ENCODE assay signal across 27 cellular contexts in genomic region chr4:132108784-132109183, GRCh38.
DNase-seq lines count a peak whose midpoint lies in the region; ATAC-seq and TF ChIP-seq lines count a peak whose summit lies in the region.
"Had no signal": no experiment of that assay in that cellular context is flagged by ENCODE, and none has a peak within 500 bp of the region (broad histone marks: within the 10 kb centered on the region; RNA-seq: fewer than 3 reads in every experiment).

No MANE protein-coding gene starts in this region.

- peak; percentile 48 for DNase-seq in MCF 10A (ENCODE audit: unreplicated experiment)
- DNase-seq in breast epithelium (ENCODE audit: low spot score in 2 of 2), result no peak
- peak; percentile 56 for DNase-seq in amniotic epithelial cell (ENCODE audit: low read depth)
- peak; percentile 70 to 74 for DNase-seq in fibroblast of lung (ENCODE audit: low read depth in 2 of 2)
- DNase-seq in left ventricle myocardium superior, result no peak
- DNase-seq in NK-92 treated with Interleukin-12 subunit alpha and Interleukin-12 subunit beta, amount 100 ng/mL, for 24 hours (lab: John Stamatoyannopoulos, UW), result no peak
- DNase-seq in stimulated activated CD8-positive, alpha-beta memory T cell treated with anti-CD3 and anti-CD28 coated beads, Interleukin-4, amount 100 ng/mL, for 48 hours, result no peak
- DNase-seq: 8988T; activated CD4-positive, alpha-beta T cell treated with anti-CD3 and anti-CD28 coated beads, Interleukin-2, amount 50 U/mL, for 4 hours; activated effector memory CD4-positive, alpha-beta T cell treated with Interleukin-2 at 50 U/mL for 16 hours; activated naive CD8-positive, alpha-beta T cell treated with anti-CD3 and anti-CD28 coated beads, Interleukin-2, amount 50 U/mL, for 24 hours; Caco-2; central memory CD4-positive, alpha-beta T cell; erythroblast; heart left ventricle; left colon; MM.1S; naive B cell; NCI-H69; occipital lobe; retina; stimulated activated CD4-positive, alpha-beta T cell treated with anti-CD3 and anti-CD28 coated beads, Interleukin-12 subunit alpha, Interleukin-12 subunit beta, amount 100 ng/mL, for 4 hours; stimulated activated CD4-positive, alpha-beta T cell treated with anti-CD3 and anti-CD28 coated beads, Interleukin-4, amount 100 ng/mL, for 4 hours had no signal

- no peaks in the 10 kb centered on the region for H3K27me3 Mint-ChIP-seq in MCF 10A (ENCODE audit: insufficient read depth, unreplicated experiment)
- H3K27me3 Mint-ChIP-seq: activated naive CD8-positive, alpha-beta T cell treated with anti-CD3 and anti-CD28 coated beads, Interleukin-2, amount 50 U/mL, for 24 hours; naive B cell; stimulated activated naive CD8-positive, alpha-beta T cell treated with anti-CD3 and anti-CD28 coated beads, Interleukin-15, Interleukin-2, amounts not matched to agents 100 ng/mL and 50 ng/mL, for 24 hours had no signal

- no peak overlapping the region for H3K9ac ChIP-seq in fibroblast of lung (ENCODE audit: insufficient read depth, low read length)
- H3K9ac ChIP-seq: BLaER1 had no signal

- H3K27ac ChIP-seq in breast epithelium, result no peak overlapping the region
- H3K27ac ChIP-seq in fibroblast of lung (ENCODE audit: insufficient read depth, low read length), result no peak overlapping the region
- H3K27ac ChIP-seq: BLaER1, heart left ventricle, tibial nerve had no signal

- CTCF ChIA-PET in MCF 10A (lab: Yijun Ruan, JAX), result no interaction called here

- POLR2A ChIA-PET in MCF 10A (lab: Yijun Ruan, JAX), result no interaction called here

- no peak for TF ChIP-seq POLR2A in breast epithelium (IDR thresholded peaks at IDR 0.05)

- H3K4me1 Mint-ChIP-seq in MCF 10A (ENCODE audit: insufficient read depth, unreplicated experiment), result no peaks in the 10 kb centered on the region
- H3K4me1 Mint-ChIP-seq: activated naive CD8-positive, alpha-beta T cell treated with anti-CD3 and anti-CD28 coated beads, Interleukin-2, amount 50 U/mL, for 24 hours; naive B cell had no signal

- H3K4me3 ChIP-seq in breast epithelium (no peak overlapping the region), fibroblast of lung (replicated peaks in 1 of 4; ENCODE audit: control extremely low read depth in 1 of 4, insufficient read depth in 1 of 4, low read depth in 3 of 4, low read length in 4 of 4) (no peak overlapping the region)
- H3K4me3 ChIP-seq: BLaER1, heart left ventricle, tibial nerve had no signal

- intact Hi-C loops in MCF 10A (cut with micrococcal nuclease) (no loop called here), breast epithelium (cut with DNase I; ENCODE audit: low total_unique reads) (no loop called here), left ventricle myocardium superior (cut with micrococcal nuclease) (no loop called here)

- no peak overlapping the region for H3K4me2 ChIP-seq in fibroblast of lung (ENCODE audit: extremely low read depth, insufficient read depth, low read length)
- H3K4me2 ChIP-seq: BLaER1 had no signal

- no peaks in the 10 kb centered on the region for H3K36me3 ChIP-seq in breast epithelium
- no peaks in the 10 kb centered on the region for H3K36me3 ChIP-seq in fibroblast of lung (ENCODE audit: control insufficient read depth, insufficient read depth, low read length)
- H3K36me3 ChIP-seq: BLaER1, heart left ventricle, tibial nerve had no signal

- H3K27me3 ChIP-seq in breast epithelium, result no peaks in the 10 kb centered on the region
- no peaks in the 10 kb centered on the region for H3K27me3 ChIP-seq in fibroblast of lung (ENCODE audit: control insufficient read depth, insufficient read depth, low read length)
- H3K27me3 ChIP-seq: BLaER1, heart left ventricle, tibial nerve had no signal

- no peaks in the 10 kb centered on the region for H4K20me1 ChIP-seq in fibroblast of lung (ENCODE audit: control insufficient read depth, extremely low read depth, insufficient read depth, low read length)
- H4K20me1 ChIP-seq: BLaER1 had no signal

- no peak overlapping the region for H3K4me3 Mint-ChIP-seq in MCF 10A (ENCODE audit: unreplicated experiment)
- H3K4me3 Mint-ChIP-seq: activated naive CD8-positive, alpha-beta T cell treated with anti-CD3 and anti-CD28 coated beads, Interleukin-2, amount 50 U/mL, for 24 hours; naive B cell; stimulated activated naive CD8-positive, alpha-beta T cell treated with anti-CD3 and anti-CD28 coated beads, Interleukin-15, Interleukin-2, amounts not matched to agents 100 ng/mL and 50 ng/mL, for 24 hours had no signal

- no peaks in the 10 kb centered on the region for H3K36me3 Mint-ChIP-seq in MCF 10A (ENCODE audit: insufficient read depth, unreplicated experiment)
- H3K36me3 Mint-ChIP-seq: naive B cell had no signal

- no peak overlapping the region for H3K27ac Mint-ChIP-seq in MCF 10A (ENCODE audit: low read depth, unreplicated experiment)
- H3K27ac Mint-ChIP-seq: activated naive CD8-positive, alpha-beta T cell treated with anti-CD3 and anti-CD28 coated beads, Interleukin-2, amount 50 U/mL, for 24 hours; naive B cell; stimulated activated naive CD8-positive, alpha-beta T cell treated with anti-CD3 and anti-CD28 coated beads, Interleukin-15, Interleukin-2, amounts not matched to agents 100 ng/mL and 50 ng/mL, for 24 hours had no signal

- no TSS peak for BruUV-seq in MCF 10A (replicated peaks; lab: Mats Ljungman, UMichigan)

- ATAC-seq in left ventricle myocardium superior, result no peak
- no peak for ATAC-seq in HG02571 (IDR thresholded peaks at IDR 0.05; ENCODE audit: unreplicated experiment)
- ATAC-seq: activated naive CD8-positive, alpha-beta T cell treated with anti-CD3 and anti-CD28 coated beads, Interleukin-2, amount 50 U/mL, for 24 hours; heart left ventricle; left colon had no signal

- H3K9me3 ChIP-seq in breast epithelium (no peaks in the 10 kb centered on the region), fibroblast of lung (ENCODE audit: control insufficient read depth, insufficient read depth, low read depth, low read length) (no peaks in the 10 kb centered on the region)
- H3K9me3 ChIP-seq: BLaER1, Caco-2, heart left ventricle, tibial nerve had no signal

- H3K79me2 ChIP-seq in fibroblast of lung (ENCODE audit: control insufficient read depth, insufficient read depth, low read length), result no peaks in the 10 kb centered on the region

- H2AFZ ChIP-seq in fibroblast of lung (ENCODE audit: low read length), result no peak overlapping the region

- H3K4me1 ChIP-seq in breast epithelium (no peaks in the 10 kb centered on the region), fibroblast of lung (ENCODE audit: control insufficient read depth, extremely low read depth, insufficient read depth, low read length) (no peaks in the 10 kb centered on the region)
- H3K4me1 ChIP-seq: BLaER1, Caco-2, heart left ventricle, tibial nerve had no signal

- peaks cover 7% of the 10 kb centered on the region for H3K9me3 Mint-ChIP-seq in MCF 10A (ENCODE audit: unreplicated experiment)
- H3K9me3 Mint-ChIP-seq: activated naive CD8-positive, alpha-beta T cell treated with anti-CD3 and anti-CD28 coated beads, Interleukin-2, amount 50 U/mL, for 24 hours; naive B cell; stimulated activated naive CD8-positive, alpha-beta T cell treated with anti-CD3 and anti-CD28 coated beads, Interleukin-15, Interleukin-2, amounts not matched to agents 100 ng/mL and 50 ng/mL, for 24 hours had no signal

- TF ChIP-seq CTCF in MCF 10A (IDR thresholded peaks at IDR 0.05; ENCODE audit: unreplicated experiment) (no peak), breast epithelium (IDR thresholded peaks at IDR 0.05) (no peak), fibroblast of lung (conservative IDR thresholded peaks at IDR 0.05 in 1 of 2, IDR thresholded peaks at IDR 0.05 in 1 of 2; ENCODE audit: low read depth in 1 of 2, low read length in 2 of 2) (no peak)

Comparison
In these comparisons a context has a peak if more than half of its experiments do, and no peak if none do; other contexts are left out.
1. DNase-seq: peak in MCF 10A (single experiment), amniotic epithelial cell (single experiment) and fibroblast of lung (2 of 2); none in breast epithelium (0 of 2), left ventricle myocardium superior (single experiment), NK-92 treated with Interleukin-12 subunit alpha and Interleukin-12 subunit beta, amount 100 ng/mL, for 24 hours (single experiment) and stimulated activated CD8-positive, alpha-beta memory T cell treated with anti-CD3 and anti-CD28 coated beads, Interleukin-4, amount 100 ng/mL, for 48 hours (single experiment).